8 cellular contexts compared by ENCODE assay signal in the genomic region with DNA sequence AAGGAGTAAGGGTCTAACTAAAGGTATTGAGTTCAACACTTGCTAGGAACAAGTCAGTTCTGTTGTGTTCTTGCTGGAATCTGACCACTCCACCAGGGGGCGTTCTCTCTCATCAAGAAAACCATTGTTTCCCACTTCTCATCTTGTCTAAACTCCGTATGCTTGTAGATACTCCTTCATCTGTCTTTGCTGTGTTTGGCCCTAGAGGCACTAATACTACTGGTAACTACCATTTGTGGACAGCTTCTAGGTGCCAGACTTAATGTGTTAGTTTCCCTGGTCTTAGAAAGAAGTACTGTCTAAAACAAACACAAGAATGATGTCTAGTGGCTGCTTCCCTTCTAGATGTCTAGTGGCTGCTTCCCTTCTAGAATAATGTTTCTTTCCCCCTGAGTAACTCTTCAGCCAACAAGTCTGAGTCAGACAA. TPM values are rescaled to one million over a fixed set of nuclear protein-coding genes. Genes with fewer than 3 reads are reported as not detected.
A peak's percentile ranks its signal among the peaks of the same experiment; 100 is the strongest.
DNase-seq lines count a peak whose midpoint lies in the region; ATAC-seq, FAIRE-seq and TF ChIP-seq lines count a peak whose summit lies in the region.

No MANE protein-coding gene starts in this region.

- peaks cover 4% of the 10 kb centered on the region for H3K36me3 ChIP-seq in NT2/D1 (ENCODE audit: insufficient read depth, insufficient read length, low read length)

- no peaks in the 10 kb centered on the region for H3K27me3 ChIP-seq in NT2/D1 (ENCODE audit: insufficient read depth, insufficient read length)

- no peaks in the 10 kb centered on the region for H3K4me1 ChIP-seq in NT2/D1 (ENCODE audit: insufficient read depth, insufficient read length)

- no peak overlapping the region for H3K9ac ChIP-seq in NT2/D1 (ENCODE audit: insufficient read length, low read depth)

- H3K4me3 ChIP-seq in NT2/D1 (ENCODE audit: insufficient read length, low read depth) = no peak overlapping the region

- peaks cover 30% of the 10 kb centered on the region for H3K9me3 ChIP-seq in NT2/D1 (ENCODE audit: insufficient read depth, low read length)

- FAIRE-seq in D721Med (lab: Jason Lieb, UNC) (peak; percentile 94), HTR-8/SVneo (lab: Jason Lieb, UNC) (peak; percentile 28)

- peak; percentile 71 for TF ChIP-seq CTCF in D721Med (IDR thresholded peaks at IDR 0.05; ENCODE audit: insufficient read depth, missing control alignments)

- DNase-seq in D721Med (ENCODE audit: insufficient read length, low spot score) (peak; percentile 39), HTR-8/SVneo (ENCODE audit: insufficient read length, low spot score) (peak; percentile 52), NT2/D1 (ENCODE audit: low read depth, low spot score) (peak; percentile 84), epidermal melanocyte (ENCODE audit: insufficient read length, low spot score) (peak; percentile 70), mucosa of gallbladder (ENCODE audit: low spot score) (peak; percentile 80)
- peak; percentile 50 for DNase-seq in activated CD8-positive, alpha-beta memory T cell treated with anti-CD3 and anti-CD28 coated beads, Interleukin-2, amount 50 U/mL, for 24 hours (ENCODE audit: extremely low read depth)
- peak; percentile 52 to 74 for DNase-seq in stimulated activated CD8-positive, alpha-beta memory T cell treated with anti-CD3 and anti-CD28 coated beads, Interleukin-4, amount 100 ng/mL, for 4 hours (ENCODE audit: low read depth in 2 of 2, low spot score in 1 of 2)

- no peak for ATAC-seq in GM21825 (IDR thresholded peaks at IDR 0.05; ENCODE audit: unreplicated experiment)

RNA-seq across cellular contexts. Expression of a gene that starts 18.7 kb away (rescaled TPM):
- total RNA-seq in mucosa of gallbladder = 4.6 TPM
